In the genomic region with DNA sequence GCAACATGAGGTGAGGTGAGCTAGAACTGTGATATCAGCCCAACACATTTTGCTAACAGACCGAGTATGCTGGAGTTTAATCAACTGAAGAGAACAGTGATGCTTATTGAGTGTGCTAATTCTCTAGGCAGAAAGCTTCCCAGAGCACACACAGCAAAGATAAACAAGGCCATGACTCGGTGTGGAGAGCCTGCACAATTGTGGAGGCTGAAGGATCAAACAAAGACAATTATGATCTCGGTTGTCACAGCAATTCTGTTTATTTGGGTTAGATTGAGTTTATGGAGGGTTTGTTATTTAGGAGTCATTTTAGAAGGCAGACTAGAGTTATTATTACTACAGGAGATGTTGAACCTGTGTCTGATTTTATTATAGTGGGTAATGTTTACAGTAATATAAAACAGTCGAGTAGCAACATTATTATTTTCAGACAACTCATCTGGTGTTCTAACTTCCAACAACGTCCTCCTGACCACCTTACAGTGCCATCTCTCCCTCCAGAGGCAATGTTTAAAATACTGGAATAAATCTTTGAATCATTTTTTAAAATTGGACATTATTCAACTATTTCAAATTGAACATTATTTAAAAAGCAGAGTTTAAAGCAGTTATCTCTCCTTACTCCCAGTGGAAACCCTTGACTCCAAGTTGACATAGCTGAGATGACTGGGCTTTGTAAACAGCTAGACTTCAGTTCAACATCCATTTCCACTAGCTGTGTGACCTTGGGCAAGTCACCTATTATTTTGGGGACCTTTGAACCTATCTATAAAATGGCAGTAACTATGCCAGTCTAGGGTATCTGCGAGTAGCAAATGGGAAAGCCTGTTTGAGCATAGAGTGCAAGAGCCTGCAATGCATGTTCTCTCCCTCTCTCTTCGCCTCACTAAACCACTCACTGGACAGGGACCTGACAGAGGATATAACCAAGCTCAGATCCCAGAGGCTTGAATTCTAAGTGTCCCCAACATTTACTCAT, we compare ENCODE assay signal across 19 cellular contexts. TPM values are rescaled to one million over a fixed set of nuclear protein-coding genes. Genes with fewer than 3 reads are reported as not detected.
DNase-seq lines count a peak whose midpoint lies in the region; ATAC-seq, FAIRE-seq and TF ChIP-seq lines count a peak whose summit lies in the region.
"Had no signal": no experiment of that assay in that cellular context is flagged by ENCODE, and none has a peak within 500 bp of the region (broad histone marks: within the 10 kb centered on the region; RNA-seq: fewer than 3 reads in every experiment).

No MANE protein-coding gene starts in this region.

- H3K9ac ChIP-seq in rectal smooth muscle tissue (ENCODE audit: low read length): no peak overlapping the region

- no peaks in the 10 kb centered on the region for H3K27me3 Mint-ChIP-seq in glutamatergic neuron (ENCODE audit: unreplicated experiment)
- H3K27me3 Mint-ChIP-seq: dendritic cell treated with granulocyte-macrophage colony-stimulating factor and Interleukin-4, amounts not matched to agents 40 ng/mL and 50 ng/mL, for 4 days had no signal

- FAIRE-seq in endometrium (lab: Jason Lieb, UNC): peak; percentile 92
- FAIRE-seq: small intestine had no signal

- TF ChIP-seq CTCF in glutamatergic neuron (IDR thresholded peaks at IDR 0.05; ENCODE audit: partially characterized antibody, unreplicated experiment): no peak

- no peaks in the 10 kb centered on the region for H3K36me3 Mint-ChIP-seq in glutamatergic neuron (ENCODE audit: unreplicated experiment)

- DNase-seq in Caki2 (ENCODE audit: low read depth): peak; percentile 19
- peak; percentile 44 for DNase-seq in NCI-H1417 treated with DMSO at 0.1 percent for 48 hours (lab: John Stamatoyannopoulos, UW)
- no peak for DNase-seq in activated CD4-positive, CD25-positive, alpha-beta regulatory T cell (lab: John Stamatoyannopoulos, UW)
- DNase-seq in activated CD8-positive, alpha-beta memory T cell treated with anti-CD3 and anti-CD28 coated beads, Interleukin-2, amount 50 U/mL, for 48 hours: no peak
- DNase-seq in glutamatergic neuron: no peak
- DNase-seq: activated gamma-delta T cell; DMS 273 treated with DMSO at 0.1 percent for 48 hours; H7; OCI-M1; small intestine; stimulated activated naive CD8-positive, alpha-beta T cell treated with anti-CD3 and anti-CD28 coated beads, Interleukin-15, amount 100 ng/mL, for 72 hours had no signal

- in situ Hi-C loops in Caki2 (cut with HindIII; ENCODE audit: low pct_unique_long_range_greater_than_20kb, low sequenced_read_pairs): no loop called here

- H3K4me3 ChIP-seq in rectal smooth muscle tissue (ENCODE audit: low read length): no peak overlapping the region
- H3K4me3 ChIP-seq: K562 had no signal

- H3K9me3 Mint-ChIP-seq in glutamatergic neuron (ENCODE audit: unreplicated experiment): peaks cover 5% of the 10 kb centered on the region
- H3K9me3 Mint-ChIP-seq: dendritic cell treated with granulocyte-macrophage colony-stimulating factor and Interleukin-4, amounts not matched to agents 40 ng/mL and 50 ng/mL, for 4 days; neural crest cell had no signal

- H3K36me3 ChIP-seq in rectal smooth muscle tissue (ENCODE audit: control insufficient read depth, insufficient read depth, low read length): no peaks in the 10 kb centered on the region
- H3K36me3 ChIP-seq: ascending aorta had no signal

- no peak for ATAC-seq in HG03571 (IDR thresholded peaks at IDR 0.05; ENCODE audit: unreplicated experiment)
- ATAC-seq: K562; stimulated activated naive CD8-positive, alpha-beta T cell treated with anti-CD3 and anti-CD28 coated beads, Interleukin-15, amount 100 ng/mL, for 72 hours had no signal

- no peak overlapping the region for H3K27ac Mint-ChIP-seq in glutamatergic neuron (ENCODE audit: unreplicated experiment)
- H3K27ac Mint-ChIP-seq: dendritic cell treated with granulocyte-macrophage colony-stimulating factor and Interleukin-4, amounts not matched to agents 40 ng/mL and 50 ng/mL, for 4 days; stimulated activated naive CD8-positive, alpha-beta T cell treated with anti-CD3 and anti-CD28 coated beads, Interleukin-15, amount 100 ng/mL, for 72 hours had no signal

- H3K27me3 ChIP-seq in rectal smooth muscle tissue (ENCODE audit: control insufficient read depth, insufficient read depth, low read length): no peaks in the 10 kb centered on the region
- H3K27me3 ChIP-seq: ascending aorta had no signal

- H3K27ac ChIP-seq in rectal smooth muscle tissue (ENCODE audit: low read depth, low read length): peak overlapping the region; percentile 28

- H3K4me3 Mint-ChIP-seq in glutamatergic neuron (ENCODE audit: unreplicated experiment): no peak overlapping the region
- H3K4me3 Mint-ChIP-seq: dendritic cell treated with granulocyte-macrophage colony-stimulating factor and Interleukin-4, amounts not matched to agents 40 ng/mL and 50 ng/mL, for 4 days; neural crest cell; stimulated activated naive CD8-positive, alpha-beta T cell treated with anti-CD3 and anti-CD28 coated beads, Interleukin-15, amount 100 ng/mL, for 72 hours had no signal

- peaks cover 9% of the 10 kb centered on the region for H3K4me1 Mint-ChIP-seq in glutamatergic neuron (ENCODE audit: low read depth, unreplicated experiment)
- H3K4me1 Mint-ChIP-seq: stimulated activated naive CD8-positive, alpha-beta T cell treated with anti-CD3 and anti-CD28 coated beads, Interleukin-15, amount 100 ng/mL, for 72 hours had no signal

- H3K4me1 ChIP-seq in rectal smooth muscle tissue (ENCODE audit: control insufficient read depth, insufficient read depth, low read length): peaks cover 24% of the 10 kb centered on the region
- H3K4me1 ChIP-seq: ascending aorta had no signal

RNA-seq across cellular contexts. Expression of gene DPT, which starts 40.0 kb away (rescaled TPM):
- not detected in 2 replicates for total RNA-seq in Caki2 (2014; rRNA removed; shearing (Covaris generic); ENCODE audit: low replicate concordance)
- not detected for total RNA-seq in glutamatergic neuron (ENCODE audit: unreplicated experiment)
- total RNA-seq: activated CD8-positive, alpha-beta memory T cell treated with anti-CD3 and anti-CD28 coated beads for 36 hours; H7; K562; neural crest cell had no signal

Comparison
In these comparisons a context has a peak if more than half of its experiments do, and no peak if none do; other contexts are left out.
1. DNase-seq: peak in Caki2 (single experiment) and NCI-H1417 treated with DMSO at 0.1 percent for 48 hours (single experiment); none in activated CD4-positive, CD25-positive, alpha-beta regulatory T cell (0 of 4), activated CD8-positive, alpha-beta memory T cell treated with anti-CD3 and anti-CD28 coated beads, Interleukin-2, amount 50 U/mL, for 48 hours (single experiment) and glutamatergic neuron (single experiment).